ENCODE assay signal across 19 cellular contexts in the genomic region with DNA sequence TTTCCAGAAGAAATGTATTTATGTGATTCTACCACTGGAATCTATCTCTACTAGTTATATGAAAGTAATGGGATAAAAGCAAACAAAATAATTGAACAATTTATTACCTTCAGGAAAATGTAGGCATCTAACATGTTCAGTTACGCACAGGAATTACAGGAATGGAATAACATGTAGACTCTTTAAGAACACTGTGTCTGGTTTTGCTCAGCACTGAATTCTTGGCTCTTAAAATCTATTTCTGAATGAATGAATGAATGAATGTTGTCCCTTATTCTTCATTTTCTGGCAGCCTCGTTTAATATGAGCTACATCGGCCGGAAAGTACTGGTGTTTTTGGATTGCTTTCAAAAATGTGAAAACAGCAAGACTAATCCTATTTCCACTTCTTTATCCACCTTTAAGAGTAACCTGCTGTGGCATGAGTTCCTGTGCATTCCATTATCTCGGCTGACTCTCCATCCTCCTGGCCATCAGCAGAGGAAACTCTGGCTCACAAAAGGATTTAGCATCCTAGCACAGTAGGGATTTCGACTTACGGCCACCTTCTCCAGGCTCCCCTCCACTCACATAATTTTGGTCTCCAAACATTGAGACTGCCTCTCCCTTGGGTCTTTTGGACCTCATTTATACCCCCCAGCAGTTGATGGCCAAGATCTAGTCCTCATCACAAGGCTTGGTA.
DNase-seq lines count a peak whose midpoint lies in the region; ATAC-seq and TF ChIP-seq lines count a peak whose summit lies in the region.
"Had no signal": no experiment of that assay in that cellular context is flagged by ENCODE, and none has a peak within 500 bp of the region (broad histone marks: within the 10 kb centered on the region; RNA-seq: fewer than 3 reads in every experiment).

No MANE protein-coding gene starts in this region.

- H3K27ac ChIP-seq in epithelial cell of prostate (peak overlapping the region; percentile 32), brain microvascular endothelial cell (no peak overlapping the region)
- H3K27ac ChIP-seq: stomach had no signal

- H3K27me3 ChIP-seq in MG63, result no peaks in the 10 kb centered on the region
- no peaks in the 10 kb centered on the region for H3K27me3 ChIP-seq in brain microvascular endothelial cell (replicated peaks)
- H3K27me3 ChIP-seq: stomach had no signal

- H3K36me3 ChIP-seq in MG63 (no peaks in the 10 kb centered on the region), brain microvascular endothelial cell (replicated peaks) (no peaks in the 10 kb centered on the region)
- H3K36me3 ChIP-seq: HAP-1, stomach had no signal

- H3K9me3 Mint-ChIP-seq in activated naive CD4-positive, alpha-beta T cell treated with anti-CD3 and anti-CD28 coated beads for 36 hours, result no peaks in the 10 kb centered on the region
- H3K9me3 Mint-ChIP-seq in stimulated activated memory B cell treated with anti-CD40 and anti-IgM and Interleukin-4, amounts not matched to agents 10 μg/mL and 1 μg/mL and 100 μg/mL, for 72 hours, result no peaks in the 10 kb centered on the region
- H3K9me3 Mint-ChIP-seq: memory B cell had no signal

- peaks cover 89% of the 10 kb centered on the region for H3K4me1 Mint-ChIP-seq in activated naive CD4-positive, alpha-beta T cell treated with anti-CD3 and anti-CD28 coated beads for 36 hours (ENCODE audit: low read depth)
- peaks cover 73% of the 10 kb centered on the region for H3K4me1 Mint-ChIP-seq in T-helper 17 cell
- H3K4me1 Mint-ChIP-seq in stimulated activated memory B cell treated with anti-CD40 and anti-IgM and Interleukin-4, amounts not matched to agents 10 μg/mL and 1 μg/mL and 100 μg/mL, for 72 hours, result peaks cover 59% of the 10 kb centered on the region
- H3K4me1 Mint-ChIP-seq: neural crest cell had no signal

- TF ChIP-seq CTCF in brain microvascular endothelial cell (IDR thresholded peaks at IDR 0.05; ENCODE audit: low read depth, low read length, missing control alignments), result no peak

- peak overlapping the region; percentile 73 for H3K27ac Mint-ChIP-seq in activated naive CD4-positive, alpha-beta T cell treated with anti-CD3 and anti-CD28 coated beads for 36 hours
- peak overlapping the region; percentile 98 for H3K27ac Mint-ChIP-seq in T-helper 17 cell
- peak overlapping the region; percentile 65 for H3K27ac Mint-ChIP-seq in stimulated activated memory B cell treated with anti-CD40 and anti-IgM and Interleukin-4, amounts not matched to agents 10 μg/mL and 1 μg/mL and 100 μg/mL, for 72 hours
- H3K27ac Mint-ChIP-seq: memory B cell had no signal

- intact Hi-C loops in activated naive CD4-positive, alpha-beta T cell treated with anti-CD3 and anti-CD28 coated beads for 36 hours (cut with micrococcal nuclease), result no loop called here

- CTCF ChIA-PET in activated naive CD4-positive, alpha-beta T cell treated with anti-CD3 and anti-CD28 coated beads for 36 hours (lab: Charles Lee), result interaction anchor here (0.6 kb wide), 2 partner anchors 41 to 56 kb away, joined by 3 to 5 read pairs; no protein-coding TSS in a partner anchor

- in situ Hi-C loops in brain microvascular endothelial cell (cut with HindIII; ENCODE audit: low pct_ligation_motif_present, low sequenced_read_pairs), result no loop called here

- ATAC-seq in T-helper 17 cell, result no peak
- no peak for ATAC-seq in stimulated activated memory B cell treated with anti-CD40 and anti-IgM and Interleukin-4, amounts not matched to agents 10 μg/mL and 1 μg/mL and 100 μg/mL, for 72 hours

- H3K36me3 Mint-ChIP-seq in activated naive CD4-positive, alpha-beta T cell treated with anti-CD3 and anti-CD28 coated beads for 36 hours (ENCODE audit: low read depth), result no peaks in the 10 kb centered on the region
- H3K36me3 Mint-ChIP-seq in T-helper 17 cell (ENCODE audit: low read depth), result peaks cover 10% of the 10 kb centered on the region
- no peaks in the 10 kb centered on the region for H3K36me3 Mint-ChIP-seq in stimulated activated memory B cell treated with anti-CD40 and anti-IgM and Interleukin-4, amounts not matched to agents 10 μg/mL and 1 μg/mL and 100 μg/mL, for 72 hours

- no peak for DNase-seq in activated naive CD4-positive, alpha-beta T cell treated with anti-CD3 and anti-CD28 coated beads for 36 hours
- DNase-seq in activated naive CD4-positive, alpha-beta T cell treated with anti-CD3 and anti-CD28 coated beads, Interleukin-2, amount 50 U/mL, for 16 hours, result no peak
- DNase-seq in T-helper 17 cell, result no peak
- no peak for DNase-seq in epithelial cell of prostate (ENCODE audit: low read depth, low spot score)
- DNase-seq in MG63, result no peak
- no peak for DNase-seq in stimulated activated CD4-positive, alpha-beta T cell treated with anti-CD3 and anti-CD28 coated beads, Interleukin-4, amount 100 ng/mL, for 1 hour
- DNase-seq in brain microvascular endothelial cell, result no peak
- DNase-seq: activated gamma-delta T cell; COR-L47; islet precursor cell; NCI-H146; NCI-H2227 treated with DMSO at 0.1 percent for 48 hours; NK-92 treated with Interleukin-12 subunit alpha and Interleukin-12 subunit beta, amount 100 ng/mL, for 24 hours; RPMI8226; stomach had no signal

- no peaks in the 10 kb centered on the region for H3K9me3 ChIP-seq in T-helper 17 cell (ENCODE audit: control insufficient read depth, low read length, poor library complexity, severe bottlenecking)
- H3K9me3 ChIP-seq in MG63, result no peaks in the 10 kb centered on the region
- H3K9me3 ChIP-seq: HAP-1, stomach had no signal

- H3K4me3 Mint-ChIP-seq in activated naive CD4-positive, alpha-beta T cell treated with anti-CD3 and anti-CD28 coated beads for 36 hours, result peak overlapping the region; percentile 25
- H3K4me3 Mint-ChIP-seq in T-helper 17 cell, result peak overlapping the region; percentile 52
- no peak overlapping the region for H3K4me3 Mint-ChIP-seq in stimulated activated memory B cell treated with anti-CD40 and anti-IgM and Interleukin-4, amounts not matched to agents 10 μg/mL and 1 μg/mL and 100 μg/mL, for 72 hours
- H3K4me3 Mint-ChIP-seq: memory B cell, neural crest cell had no signal

- H3K27me3 Mint-ChIP-seq in activated naive CD4-positive, alpha-beta T cell treated with anti-CD3 and anti-CD28 coated beads for 36 hours (ENCODE audit: low read depth), result no peaks in the 10 kb centered on the region
- no peaks in the 10 kb centered on the region for H3K27me3 Mint-ChIP-seq in T-helper 17 cell
- H3K27me3 Mint-ChIP-seq in stimulated activated memory B cell treated with anti-CD40 and anti-IgM and Interleukin-4, amounts not matched to agents 10 μg/mL and 1 μg/mL and 100 μg/mL, for 72 hours, result no peaks in the 10 kb centered on the region

- H3K4me3 ChIP-seq in MG63 (no peak overlapping the region), brain microvascular endothelial cell (ENCODE audit: low read depth, low read length) (no peak overlapping the region)
- H3K4me3 ChIP-seq: HAP-1, stomach had no signal
